ENCODE assay signal across 24 cellular contexts in genomic region chr3:40008796-40009195, GRCh38.
"Had no signal": no experiment of that assay in that cellular context is flagged by ENCODE, and none has a peak within 500 bp of the region (broad histone marks: within the 10 kb centered on the region; RNA-seq: fewer than 3 reads in every experiment).

No MANE protein-coding gene starts in this region.

- H3K4me1 Mint-ChIP-seq: mesothelial cell of epicardium, naive B cell had no signal

- H3K4me2 ChIP-seq: hepatocyte had no signal

- H2AFZ ChIP-seq: hepatocyte had no signal

- H3K9me3 Mint-ChIP-seq: mesothelial cell of epicardium, naive B cell had no signal

- DNase-seq: dermis blood vessel endothelial cell; dorsolateral prefrontal cortex; effector CD4-positive, alpha-beta T cell; effector memory CD4-positive, alpha-beta T cell; foreskin keratinocyte; heart left ventricle; hypothalamus; left cardiac atrium; left lung; left ventricle myocardium superior; lower lobe of right lung; mesenchymal stem cell; mucosa of descending colon; naive B cell had no signal

- H3K4me3 ChIP-seq: coronary artery, dorsolateral prefrontal cortex, esophagus muscularis mucosa, gastroesophageal sphincter, heart left ventricle, hepatocyte, left lung, lower lobe of right lung, mucosa of descending colon had no signal

- H3K27me3 ChIP-seq: dorsolateral prefrontal cortex, esophagus muscularis mucosa, foreskin keratinocyte, gastroesophageal sphincter, heart left ventricle, left lung had no signal

- H3K4me1 ChIP-seq: foreskin keratinocyte, left lung, lower lobe of right lung had no signal

- H3K36me3 Mint-ChIP-seq: mesothelial cell of epicardium, naive B cell had no signal

- H3K9me3 ChIP-seq: esophagus muscularis mucosa, gastroesophageal sphincter, heart left ventricle, left lung, lower lobe of right lung, mucosa of descending colon had no signal

- ATAC-seq: foreskin keratinocyte, gastroesophageal sphincter, heart left ventricle, left cardiac atrium, left lung, left ventricle myocardium superior, lower lobe of right lung, mucosa of descending colon had no signal

- H3K27ac ChIP-seq: coronary artery, esophagus muscularis mucosa, foreskin keratinocyte, gastroesophageal sphincter, heart left ventricle, hepatocyte, left lung, lower lobe of right lung had no signal

- H3K4me3 Mint-ChIP-seq: mesothelial cell of epicardium, naive B cell had no signal

- H3K79me2 ChIP-seq: hepatocyte had no signal

- H3K36me3 ChIP-seq: esophagus muscularis mucosa, gastroesophageal sphincter, heart left ventricle, left lung, lower lobe of right lung had no signal

- H3K27ac Mint-ChIP-seq: mesothelial cell of epicardium, naive B cell had no signal

- FAIRE-seq: colon, endothelial cell of umbilical vein, frontal cortex, islet of Langerhans, keratinocyte had no signal
